ENCODE assay signal across 32 cellular contexts in the genomic region with DNA sequence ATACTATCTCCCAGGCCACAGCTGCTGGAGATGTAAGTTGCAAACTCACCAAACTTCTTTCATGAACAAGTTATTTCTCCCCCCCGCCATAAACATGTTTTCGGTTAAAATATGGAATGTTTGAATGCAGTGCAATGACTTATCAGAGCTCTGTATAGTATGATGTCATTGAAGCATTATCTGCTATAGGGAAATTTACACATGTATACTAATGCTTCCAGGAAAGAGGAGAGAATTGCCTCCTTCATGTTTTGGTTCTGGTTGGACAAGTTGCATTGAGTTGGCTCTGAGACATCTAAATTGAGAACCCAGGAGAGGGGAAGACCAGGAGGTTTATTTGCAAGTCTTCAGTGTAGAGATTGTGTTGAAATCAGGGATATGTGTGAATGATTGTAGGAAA. TPM values are rescaled to one million over a fixed set of nuclear protein-coding genes. Genes with fewer than 3 reads are reported as not detected.
"Had no signal": no experiment of that assay in that cellular context is flagged by ENCODE, and none has a peak within 500 bp of the region (broad histone marks: within the 10 kb centered on the region; RNA-seq: fewer than 3 reads in every experiment).

No MANE protein-coding gene starts in this region.

- H3K36me3 ChIP-seq: uterus had no signal

- H3K4me3 ChIP-seq: stomach, suprapubic skin, testis, thoracic aorta, thyroid gland, tibial artery, tibial nerve, transverse colon, upper lobe of left lung, upper lobe of right lung, uterus, vagina had no signal

- H3K4me1 ChIP-seq: suprapubic skin, testis, thyroid gland, tibial artery, tibial nerve, transverse colon, upper lobe of left lung, upper lobe of right lung, uterus, vagina had no signal

- FAIRE-seq: urothelium cell line had no signal

- H3K27me3 ChIP-seq: stomach, suprapubic skin, testis, thyroid gland, tibial artery, tibial nerve, transverse colon, upper lobe of left lung, upper lobe of right lung, uterus, vagina had no signal

- ATAC-seq: stimulated activated effector memory CD8-positive, alpha-beta T cell treated with anti-CD3 and anti-CD28 coated beads, Interleukin-12 subunit alpha, Interleukin-12 subunit beta, amount 100 ng/mL, for 72 hours; stimulated activated memory B cell treated with anti-CD40 and anti-IgM and Interleukin-4, amounts not matched to agents 10 μg/mL and 1 μg/mL and 100 μg/mL, for 72 hours; stimulated activated naive B cell treated with anti-CD40 and anti-IgM and Interleukin-4, amounts not matched to agents 10 μg/mL and 1 μg/mL and 100 μg/mL, for 72 hours; stimulated activated naive CD8-positive, alpha-beta T cell treated with anti-CD3 and anti-CD28 coated beads, Interleukin-15, amount 100 ng/mL, for 72 hours; stimulated activated naive CD8-positive, alpha-beta T cell treated with anti-CD3 and anti-CD28 coated beads, Interleukin-15, Interleukin-2, amounts not matched to agents 100 U/mL and 50 U/mL, for 24 hours; upper lobe of right lung had no signal

- DNase-seq: stimulated activated CD4-positive, alpha-beta T cell treated with anti-CD3 and anti-CD28 coated beads, Interleukin-2, amount 100 ng/mL, for 48 hours; stimulated activated CD4-positive, alpha-beta T cell treated with anti-CD3 and anti-CD28 coated beads, Interleukin-4, amount 100 ng/mL, for 1 hour; stimulated activated CD4-positive, alpha-beta T cell treated with anti-CD3 and anti-CD28 coated beads, Interleukin-4, amount 100 ng/mL, for 24 hours; stimulated activated CD4-positive, alpha-beta T cell treated with anti-CD3 and anti-CD28 coated beads, Interleukin-4, amount 100 ng/mL, for 4 hours; stimulated activated CD8-positive, alpha-beta memory T cell treated with anti-CD3 and anti-CD28 coated beads, Interleukin-4, amount 100 ng/mL, for 48 hours; stimulated activated naive B cell treated with anti-CD40 and anti-IgM and Interleukin-4, amounts not matched to agents 10 μg/mL and 1 μg/mL and 100 μg/mL, for 72 hours; stimulated activated naive CD4-positive, alpha-beta T cell; stimulated activated naive CD4-positive, alpha-beta T cell treated with Interleukin-2 at 50 U/mL for 16 hours; stimulated activated naive CD8-positive, alpha-beta T cell treated with anti-CD3 and anti-CD28 coated beads, Interleukin-15, amount 100 ng/mL, for 72 hours; stimulated activated naive CD8-positive, alpha-beta T cell treated with anti-CD3 and anti-CD28 coated beads, Interleukin-15, Interleukin-2, amounts not matched to agents 100 U/mL and 50 U/mL, for 24 hours; stomach; substantia nigra; testis; thyroid gland; tibial artery; transverse colon; trophoblast cell; upper lobe of left lung; upper lobe of right lung; uterus had no signal

- H3K27ac ChIP-seq: stomach, suprapubic skin, testis, thoracic aorta, thyroid gland, tibial artery, tibial nerve, transverse colon, upper lobe of left lung, upper lobe of right lung, uterus, vagina had no signal

- H3K9me3 ChIP-seq: stomach, suprapubic skin, testis, thoracic aorta, thyroid gland, tibial artery, tibial nerve, transverse colon, upper lobe of left lung, upper lobe of right lung, uterus, vagina had no signal

RNA-seq across cellular contexts. Expression of a gene that starts 27.0 kb away (rescaled TPM):
- total RNA-seq: stomach, subcutaneous adipose tissue, suprapubic skin, temporal lobe, thoracic aorta, thyroid gland, tibial nerve, transverse colon, upper lobe of left lung, upper lobe of right lung, ureter, urinary bladder, uterus, vagina had no signal
- polyA plus RNA-seq: stomach, thymus had no signal
